20 cellular contexts compared by ENCODE assay signal in genomic region chr2:12441750-12442626, GRCh38.
DNase-seq lines count a peak whose midpoint lies in the region; ATAC-seq and TF ChIP-seq lines count a peak whose summit lies in the region.
"Had no signal": no experiment of that assay in that cellular context is flagged by ENCODE, and none has a peak within 500 bp of the region (broad histone marks: within the 10 kb centered on the region; RNA-seq: fewer than 3 reads in every experiment).

No MANE protein-coding gene starts in this region.

- no peaks in the 10 kb centered on the region; the same call in 1 of the 2 replicates for H3K4me1 ChIP-seq in Panc1 (ENCODE audit: control insufficient read depth, insufficient read depth, low read length)
- H3K4me1 ChIP-seq: Peyer's patch had no signal

- in situ Hi-C loops in Panc1 (cut with HindIII; ENCODE audit: low pct_unique_long_range_greater_than_20kb, low sequenced_read_pairs), result no loop called here

- peak; percentile 16 for DNase-seq in NCI-H82 (lab: John Stamatoyannopoulos, UW)
- no peak for DNase-seq in NCI-H82 treated with DMSO at 0.1 percent for 48 hours (lab: John Stamatoyannopoulos, UW; ENCODE audit: unreplicated experiment)
- no peak for DNase-seq in Panc1 (ENCODE audit: low read depth, low spot score)
- DNase-seq in dermis blood vessel endothelial cell, result peak; percentile 63
- DNase-seq in pulmonary artery endothelial cell (ENCODE audit: low read depth, low spot score), result peak; percentile 43
- no peak for DNase-seq in NCI-H2029 treated with DMSO at 0.1 percent for 48 hours (lab: John Stamatoyannopoulos, UW)
- DNase-seq: activated CD4-positive, alpha-beta T cell treated with anti-CD3 and anti-CD28 coated beads, Interleukin-2, amount 50 U/mL, for 48 hours; naive B cell; NCI-H2029; NCI-H526 treated with DMSO at 0.1 percent for 48 hours; Peyer's patch; retina; substantia nigra; T-helper 9 cell had no signal

- CTCF ChIA-PET in Panc1 (lab: Charles Lee), result no interaction called here

- H3K4me3 ChIP-seq in Panc1 (ENCODE audit: low read depth in 2 of 2, low read length in 2 of 2), result no peak overlapping the region
- H3K4me3 ChIP-seq: BLaER1 treated with 17β-estradiol and CSF1 and Interleukin-3, amounts not matched to agents 10 nM and 100 nM; hepatocyte; MG63; Peyer's patch had no signal

- intact Hi-C loops in Panc1 (cut with micrococcal nuclease; ENCODE audit: unreplicated experiment), result no loop called here

- POLR2A ChIA-PET in Panc1 (lab: Charles Lee), result no interaction called here

- H3K9me3 ChIP-seq in Panc1 (ENCODE audit: control insufficient read depth, insufficient read depth, low read depth, low read length), result no peaks in the 10 kb centered on the region
- H3K9me3 ChIP-seq: MG63, Peyer's patch had no signal

- no TSS peak for BruUV-seq in Panc1 (replicated peaks; lab: Mats Ljungman, UMichigan)

- no peaks in the 10 kb centered on the region for H3K27me3 ChIP-seq in Panc1 (ENCODE audit: control insufficient read depth, insufficient read depth, low read length)
- H3K27me3 ChIP-seq: BLaER1 treated with 17β-estradiol and CSF1 and Interleukin-3, amounts not matched to agents 10 nM and 100 nM; hepatocyte; MG63; Peyer's patch had no signal

- peak overlapping the region; percentile 25; the same call in 1 of the 2 replicates for H3K27ac ChIP-seq in Panc1 (ENCODE audit: low read length)
- H3K27ac ChIP-seq: 22Rv1; BLaER1 treated with 17β-estradiol and CSF1 and Interleukin-3, amounts not matched to agents 10 nM and 100 nM; hepatocyte; Peyer's patch had no signal

- ATAC-seq in Panc1 (no peak), HG02642 (IDR thresholded peaks at IDR 0.05; ENCODE audit: poor library complexity, unreplicated experiment) (no peak), GM19455 (IDR thresholded peaks at IDR 0.05; ENCODE audit: unreplicated experiment) (no peak)

- H3K36me3 ChIP-seq in Panc1 (ENCODE audit: control insufficient read depth, insufficient read depth, low read length), result no peaks in the 10 kb centered on the region
- H3K36me3 ChIP-seq: BLaER1 treated with 17β-estradiol and CSF1 and Interleukin-3, amounts not matched to agents 10 nM and 100 nM; MG63; Peyer's patch had no signal

- no peak for TF ChIP-seq CTCF in Panc1 (IDR thresholded peaks at IDR 0.05)

Comparison
In these comparisons a context has a peak if more than half of its experiments do, and no peak if none do; other contexts are left out.
1. DNase-seq: peak in NCI-H82 (single experiment), dermis blood vessel endothelial cell (single experiment) and pulmonary artery endothelial cell (single experiment); none in NCI-H82 treated with DMSO at 0.1 percent for 48 hours (single experiment), Panc1 (single experiment) and NCI-H2029 treated with DMSO at 0.1 percent for 48 hours (single experiment).